1 cellular context compared by ENCODE assay signal in genomic region chr20:63977392-63978276, GRCh38.
A peak's percentile ranks its signal among the peaks of the same experiment; 100 is the strongest.
TF ChIP-seq lines count a peak whose summit lies in the region.

No MANE protein-coding gene starts in this region.

TF ChIP-seq in SK-N-SH, 30 proteins besides CTCF, POLR2A, EP300 and RAD21 (continued from another document):
- TF ChIP-seq PBX3 (IDR thresholded peaks at IDR 0.05) (peak; percentile 66), GABPA (IDR thresholded peaks at IDR 0.05; ENCODE audit: low read depth) (no peak), SMC3 (IDR thresholded peaks at IDR 0.05; ENCODE audit: low read depth, low read length) (no peak), IRF3 (IDR thresholded peaks at IDR 0.05; ENCODE audit: low read depth, low read length) (no peak), TEAD4 (IDR thresholded peaks at IDR 0.05; ENCODE audit: borderline replicate concordance, insufficient read depth) (no peak), USF1 (IDR thresholded peaks at IDR 0.05; ENCODE audit: borderline replicate concordance, low read depth) (no peak), TCF12 (IDR thresholded peaks at IDR 0.05) (peak; percentile 33; the same call in 1 of the 2 replicates)
